8 cellular contexts compared by ENCODE assay signal in the genomic region with DNA sequence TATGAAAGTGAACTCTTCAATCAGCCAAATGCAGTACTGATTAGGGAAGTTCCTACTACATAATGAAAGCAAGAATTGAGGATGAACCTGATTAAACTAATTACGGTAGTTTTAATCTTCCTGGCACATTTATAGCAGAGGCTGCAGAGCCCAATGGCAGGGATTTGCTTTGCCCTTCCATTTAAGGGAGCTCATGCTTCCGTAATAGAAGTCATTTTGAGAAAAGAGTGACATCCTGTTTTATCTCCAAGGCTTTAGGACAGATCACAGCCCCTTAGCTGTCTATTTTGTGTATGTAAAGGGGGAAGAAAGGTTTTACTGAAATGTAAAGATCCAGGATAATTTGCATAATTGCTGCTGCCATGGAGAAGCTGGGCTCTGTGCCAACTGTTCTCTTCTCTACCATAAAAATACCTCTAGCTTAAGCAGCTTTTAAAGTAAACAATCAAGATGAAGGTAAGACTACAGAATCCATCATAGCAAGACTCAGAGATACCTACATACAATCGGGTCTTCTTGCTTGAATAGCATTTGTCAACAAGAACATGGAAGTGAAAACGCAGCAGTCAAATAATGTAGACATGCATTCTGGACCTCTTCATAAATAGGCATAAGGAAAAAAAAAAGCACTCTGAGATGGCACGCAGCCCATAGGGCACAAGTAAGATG.
DNase-seq lines count a peak whose midpoint lies in the region; ATAC-seq and TF ChIP-seq lines count a peak whose summit lies in the region.

No MANE protein-coding gene starts in this region.

- H3K27ac ChIP-seq in parathyroid adenoma, result no peak overlapping the region

- H3K4me3 ChIP-seq in parathyroid adenoma (ENCODE audit: low read depth, low read length), result no peak overlapping the region

- no peaks in the 10 kb centered on the region for H3K9me3 ChIP-seq in parathyroid adenoma (ENCODE audit: control insufficient read depth, low read length)

- DNase-seq in CD1c-positive myeloid dendritic cell (ENCODE audit: extremely low spot score), result peak; percentile 60
- DNase-seq in NCI-H2227 treated with DMSO at 0.1 percent for 48 hours (lab: John Stamatoyannopoulos, UW), result peak; percentile 75
- peak; percentile 72 for DNase-seq in cerebellar cortex (ENCODE audit: low spot score)
- no peak for DNase-seq in HPDE6-E6E7 (ENCODE audit: extremely low spot score)
- no peak for DNase-seq in stimulated activated CD4-positive, alpha-beta T cell treated with anti-CD3 and anti-CD28 coated beads, Interleukin-4, amount 100 ng/mL, for 24 hours
- DNase-seq in kidney tubule cell (ENCODE audit: low spot score), result no peak

- peaks cover 33% of the 10 kb centered on the region for H3K79me2 ChIP-seq in parathyroid adenoma

- no peaks in the 10 kb centered on the region for H3K36me3 ChIP-seq in parathyroid adenoma (ENCODE audit: control insufficient read depth, insufficient read depth, low read length)

- ATAC-seq in GM21723 (IDR thresholded peaks at IDR 0.05; ENCODE audit: unreplicated experiment), result peak; percentile 54

- H3K27me3 ChIP-seq in parathyroid adenoma (ENCODE audit: control insufficient read depth, insufficient read depth, low read length), result no peaks in the 10 kb centered on the region

- H3K4me1 ChIP-seq in parathyroid adenoma, result peaks cover 6% of the 10 kb centered on the region

- TF ChIP-seq CTCF in parathyroid adenoma (IDR thresholded peaks at IDR 0.05), result no peak

- H3K4me2 ChIP-seq in parathyroid adenoma (ENCODE audit: low read length), result peak overlapping the region; percentile 41

- H3K9ac ChIP-seq in parathyroid adenoma, result no peak overlapping the region

- H2AFZ ChIP-seq in parathyroid adenoma, result no peak overlapping the region

Comparison
In these comparisons a context has a peak if more than half of its experiments do, and no peak if none do; other contexts are left out.
1. DNase-seq: peak in CD1c-positive myeloid dendritic cell (single experiment), NCI-H2227 treated with DMSO at 0.1 percent for 48 hours (single experiment) and cerebellar cortex (single experiment); none in HPDE6-E6E7 (single experiment), stimulated activated CD4-positive, alpha-beta T cell treated with anti-CD3 and anti-CD28 coated beads, Interleukin-4, amount 100 ng/mL, for 24 hours (single experiment) and kidney tubule cell (single experiment).